Comparison of ENCODE assay signal across 10 cellular contexts in the genomic region with DNA sequence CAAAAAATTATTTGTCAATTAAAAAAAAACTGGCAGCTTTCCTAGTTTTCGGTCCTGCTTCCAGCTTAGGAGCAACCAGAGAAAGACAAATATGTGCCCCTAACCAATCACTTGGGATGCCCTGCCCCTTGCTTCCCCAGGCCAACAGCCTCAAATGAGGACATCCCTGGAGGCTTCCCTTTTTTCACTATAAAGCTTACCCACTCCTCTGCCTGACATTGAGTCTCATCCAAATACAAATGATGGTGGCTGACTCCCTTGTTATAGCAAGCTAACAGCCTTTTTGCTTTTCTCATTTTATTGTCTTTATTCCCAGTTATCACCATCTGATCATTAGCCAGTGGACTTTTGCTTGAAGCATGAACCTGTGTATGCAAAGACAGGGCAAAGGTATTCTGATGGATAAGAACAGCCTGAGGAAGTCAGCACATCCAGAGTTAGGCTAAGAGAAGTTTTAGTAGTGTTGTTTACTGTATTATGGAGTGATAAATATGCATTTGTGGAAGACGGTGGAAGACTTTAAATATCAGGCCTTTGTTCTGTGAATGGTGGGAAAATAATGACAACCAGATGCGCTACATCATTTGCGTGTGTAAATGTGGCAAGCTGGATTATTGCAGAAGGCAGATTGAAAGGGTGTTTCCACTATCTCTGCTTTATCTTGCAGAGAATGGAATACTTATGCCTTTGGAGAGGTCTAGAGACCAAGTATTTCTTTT. TPM values are rescaled to one million over a fixed set of nuclear protein-coding genes. Genes with fewer than 3 reads are reported as not detected.
A peak's percentile ranks its signal among the peaks of the same experiment; 100 is the strongest.
DNase-seq lines count a peak whose midpoint lies in the region; ATAC-seq and TF ChIP-seq lines count a peak whose summit lies in the region.
"Had no signal": no experiment of that assay in that cellular context is flagged by ENCODE, and none has a peak within 500 bp of the region (broad histone marks: within the 10 kb centered on the region; RNA-seq: fewer than 3 reads in every experiment).

No MANE protein-coding gene starts in this region.

- peak overlapping the region; percentile 55 for H3K27ac Mint-ChIP-seq in activated CD4-positive, alpha-beta T cell treated with anti-CD3 and anti-CD28 coated beads, Interleukin-2, amount 10 ng/mL, durations not matched to agents 24 days and 14 days
- peak overlapping the region; percentile 49 to 63 for H3K27ac Mint-ChIP-seq in stimulated activated naive CD8-positive, alpha-beta T cell treated with anti-CD3 and anti-CD28 coated beads, Interleukin-15, amount 100 ng/mL, for 72 hours

- peaks cover 16 to 30% (median 28%) of the 10 kb centered on the region in 4 donors for H3K4me1 ChIP-seq in esophagus muscularis mucosa

- H3K9me3 Mint-ChIP-seq in activated CD4-positive, alpha-beta T cell treated with anti-CD3 and anti-CD28 coated beads, Interleukin-2, amount 10 ng/mL, durations not matched to agents 24 days and 14 days, result no peaks in the 10 kb centered on the region
- H3K9me3 Mint-ChIP-seq in stimulated activated naive CD8-positive, alpha-beta T cell treated with anti-CD3 and anti-CD28 coated beads, Interleukin-15, amount 100 ng/mL, for 72 hours, result no peaks in the 10 kb centered on the region

- H3K36me3 ChIP-seq in esophagus muscularis mucosa, result no peaks in the 10 kb centered on the region

- TF ChIP-seq POLR2A in esophagus muscularis mucosa (IDR thresholded peaks at IDR 0.05; ENCODE audit: low read depth), result no peak

- H3K9me3 ChIP-seq in esophagus muscularis mucosa, result no peaks in the 10 kb centered on the region

- TF ChIP-seq EP300 in esophagus muscularis mucosa (IDR thresholded peaks at IDR 0.05), result no peak

- H3K4me3 ChIP-seq in esophagus muscularis mucosa, result peak overlapping the region in 3 of 4 donors; percentile 65 to 93 (median 90)

- no peak for DNase-seq in activated CD4-positive, alpha-beta T cell treated with anti-CD3 and anti-CD28 coated beads, Interleukin-2, amount 10 ng/mL, durations not matched to agents 24 days and 14 days
- no peak for DNase-seq in activated CD4-positive, alpha-beta T cell treated with anti-CD3 and anti-CD28 coated beads, Interleukin-2, amount 50 U/mL, for 48 hours
- DNase-seq in RPMI7951 (ENCODE audit: low read depth), result peak; percentile 34
- no peak for DNase-seq in esophagus muscularis mucosa (ENCODE audit: extremely low spot score)
- DNase-seq in stimulated activated naive CD8-positive, alpha-beta T cell treated with anti-CD3 and anti-CD28 coated beads, Interleukin-15, amount 100 ng/mL, for 72 hours, result no peak
- DNase-seq in activated CD8-positive, alpha-beta memory T cell treated with anti-CD3 and anti-CD28 coated beads, Interleukin-2, amount 50 U/mL, for 4 hours, result no peak
- DNase-seq: foreskin fibroblast, NCI-H2029 treated with DMSO at 0.1 percent for 48 hours had no signal

- H3K4me3 Mint-ChIP-seq in activated CD4-positive, alpha-beta T cell treated with anti-CD3 and anti-CD28 coated beads, Interleukin-2, amount 10 ng/mL, durations not matched to agents 24 days and 14 days, result peak overlapping the region; percentile 87
- H3K4me3 Mint-ChIP-seq in stimulated activated naive CD8-positive, alpha-beta T cell treated with anti-CD3 and anti-CD28 coated beads, Interleukin-15, amount 100 ng/mL, for 72 hours, result peak overlapping the region; percentile 85 to 89

- H3K4me1 Mint-ChIP-seq in activated CD4-positive, alpha-beta T cell treated with anti-CD3 and anti-CD28 coated beads, Interleukin-2, amount 10 ng/mL, durations not matched to agents 24 days and 14 days, result peaks cover 50% of the 10 kb centered on the region
- peaks cover 60% of the 10 kb centered on the region for H3K4me1 Mint-ChIP-seq in stimulated activated naive CD8-positive, alpha-beta T cell treated with anti-CD3 and anti-CD28 coated beads, Interleukin-15, amount 100 ng/mL, for 72 hours

- no peak for ATAC-seq in stimulated activated naive CD8-positive, alpha-beta T cell treated with anti-CD3 and anti-CD28 coated beads, Interleukin-15, amount 100 ng/mL, for 72 hours
- ATAC-seq in HG03571 (IDR thresholded peaks at IDR 0.05; ENCODE audit: unreplicated experiment) (no peak), GM21576 (IDR thresholded peaks at IDR 0.05; ENCODE audit: unreplicated experiment) (no peak)

- no peak for TF ChIP-seq CTCF in esophagus muscularis mucosa (IDR thresholded peaks at IDR 0.05)

- 86% methylated on average over 4 of the region's 4 CpGs for WGBS in esophagus muscularis mucosa

- peaks cover 3% of the 10 kb centered on the region for H3K27me3 Mint-ChIP-seq in activated CD4-positive, alpha-beta T cell treated with anti-CD3 and anti-CD28 coated beads, Interleukin-2, amount 10 ng/mL, durations not matched to agents 24 days and 14 days
- H3K27me3 Mint-ChIP-seq in stimulated activated naive CD8-positive, alpha-beta T cell treated with anti-CD3 and anti-CD28 coated beads, Interleukin-15, amount 100 ng/mL, for 72 hours, result no peaks in the 10 kb centered on the region

- H3K27me3 ChIP-seq in esophagus muscularis mucosa, result no peaks in the 10 kb centered on the region

- intact Hi-C loops in activated CD4-positive, alpha-beta T cell treated with anti-CD3 and anti-CD28 coated beads, Interleukin-2, amount 10 ng/mL, durations not matched to agents 24 days and 14 days (cut with micrococcal nuclease), result loop anchor here (2.0 kb wide), 1 partner anchor 202 kb away; a partner anchor contains a TSS
- intact Hi-C loops in esophagus muscularis mucosa (cut with DNase I), result no loop called here

- H3K36me3 Mint-ChIP-seq in activated CD4-positive, alpha-beta T cell treated with anti-CD3 and anti-CD28 coated beads, Interleukin-2, amount 10 ng/mL, durations not matched to agents 24 days and 14 days (ENCODE audit: low read depth), result peaks cover 13% of the 10 kb centered on the region

- peak overlapping the region; percentile 77 to 96 (median 92) for H3K27ac ChIP-seq in esophagus muscularis mucosa (replicated peaks in 1 of 4)

RNA-seq across cellular contexts. Expression of a gene that starts 1.7 kb away (rescaled TPM):
- 59.2 and 63.1 TPM in 2 replicates for total RNA-seq in activated CD4-positive, alpha-beta T cell treated with anti-CD3 and anti-CD28 coated beads, Interleukin-2, amount 10 ng/mL, durations not matched to agents 24 days and 14 days
- 65.0 and 75.1 TPM in 2 replicates for total RNA-seq in RPMI7951 (2014; rRNA removed; shearing (Covaris generic))
- 10 to 100 TPM; 40.3 to 61.7 (median 49.4) TPM for total RNA-seq in esophagus muscularis mucosa

RNA-seq across cellular contexts. Expression of a gene that starts 19.5 kb away (rescaled TPM):
- 283 and 290 TPM in 2 replicates for total RNA-seq in activated CD4-positive, alpha-beta T cell treated with anti-CD3 and anti-CD28 coated beads, Interleukin-2, amount 10 ng/mL, durations not matched to agents 24 days and 14 days
- under 0.01 TPM in 1 of 2 replicates, not detected in the other for total RNA-seq in RPMI7951 (2014; rRNA removed; shearing (Covaris generic))
- 1 to 10 TPM in 3 of 4 donors, under 1 TPM in 1; 0.78 to 6.8 (median 3.1) TPM for total RNA-seq in esophagus muscularis mucosa

Comparison
In these comparisons a context has a peak if more than half of its experiments do, and no peak if none do; other contexts are left out.
1. RNA of a gene that starts 19.5 kb away (total RNA-seq): 283 to 290 TPM in activated CD4-positive, alpha-beta T cell treated with anti-CD3 and anti-CD28 coated beads, Interleukin-2, amount 10 ng/mL, durations not matched to agents 24 days and 14 days; 0.78 to 6.8 TPM in esophagus muscularis mucosa and under 0.01 TPM in RPMI7951; every median in the first group is over 10 times any median in the second.